ENCODE assay signal across 10 cellular contexts in the genomic region with DNA sequence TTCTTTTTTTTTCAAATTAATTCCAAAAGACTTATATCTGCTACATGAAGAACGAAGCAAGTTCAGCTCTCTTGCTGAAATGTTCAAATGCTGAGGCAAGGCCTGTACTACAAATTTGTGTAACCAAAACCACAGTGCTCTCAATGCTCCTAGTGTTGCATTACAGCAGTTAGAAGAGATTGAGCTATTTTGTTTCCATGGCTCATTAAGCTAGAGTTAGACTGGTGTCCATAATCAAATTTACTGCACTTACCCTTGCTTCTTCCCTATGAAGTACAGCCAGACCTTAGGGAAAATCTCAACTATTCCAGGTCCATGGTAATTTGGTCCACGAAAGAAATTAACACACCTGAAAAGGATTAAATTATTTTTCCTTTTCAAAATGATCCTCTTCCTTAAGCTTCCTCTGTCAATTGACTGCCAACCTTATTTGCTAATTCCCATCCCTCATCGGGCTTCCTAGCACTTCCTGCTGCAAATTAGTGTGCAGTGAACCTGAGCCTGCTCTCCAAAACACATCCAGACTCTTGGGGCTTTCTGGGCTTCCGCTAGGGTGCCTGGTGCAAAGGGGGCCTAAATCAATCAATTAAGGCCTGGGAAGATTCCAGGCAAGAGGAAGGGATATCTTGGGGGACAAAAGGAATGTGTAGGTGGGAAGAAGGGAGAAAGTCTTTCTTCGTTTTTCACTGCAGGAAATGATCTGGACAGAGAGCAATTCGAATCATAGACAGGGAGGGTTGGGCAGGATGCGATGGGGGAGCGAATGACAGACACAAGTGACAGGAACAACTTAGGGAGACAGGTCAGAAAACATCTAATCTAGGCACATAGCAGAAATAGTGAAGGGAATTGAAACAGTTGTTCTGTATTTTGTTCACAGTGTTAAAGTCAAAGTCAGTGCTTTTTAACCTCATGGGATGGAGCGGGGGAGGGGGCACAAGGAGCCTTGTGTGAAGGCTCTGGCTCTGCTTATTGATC.
DNase-seq lines count a peak whose midpoint lies in the region; ATAC-seq and TF ChIP-seq lines count a peak whose summit lies in the region.
"Had no signal": no experiment of that assay in that cellular context is flagged by ENCODE, and none has a peak within 500 bp of the region (broad histone marks: within the 10 kb centered on the region; RNA-seq: fewer than 3 reads in every experiment).

No MANE protein-coding gene starts in this region.

- no peaks in the 10 kb centered on the region for H3K9me3 Mint-ChIP-seq in CD4-positive, alpha-beta T cell

- no peak for TF ChIP-seq CTCF in CD4-positive, alpha-beta T cell (IDR thresholded peaks at IDR 0.05)

- CTCF ChIA-PET in CD4-positive, alpha-beta T cell (lab: Charles Lee), result interaction anchor here (1.0 to 2.1 kb wide), 9 partner anchors 9 to 239 kb away, joined by 3 to 8 read pairs (median 3); no protein-coding TSS in a partner anchor

- DNase-seq in CD4-positive, alpha-beta T cell, result peak in 1 of 10 experiments; percentile 17
- peak; percentile 7 for DNase-seq in activated CD4-positive, alpha-beta T cell treated with anti-CD3 and anti-CD28 coated beads, Interleukin-2, amount 50 U/mL, for 1 hour
- DNase-seq in lung microvascular endothelial cell (ENCODE audit: low read depth in 2 of 2), result peak; percentile 5 to 32
- DNase-seq in SKM-1 (lab: John Stamatoyannopoulos, UW; ENCODE audit: unreplicated experiment), result no peak
- no peak for DNase-seq in NCI-H128 (lab: John Stamatoyannopoulos, UW; ENCODE audit: unreplicated experiment)
- DNase-seq: NCI-H524 treated with DMSO at 0.1 percent for 48 hours had no signal

- H3K27me3 ChIP-seq in CD4-positive, alpha-beta T cell (ENCODE audit: control insufficient read depth, insufficient read depth, low read length), result no peaks in the 10 kb centered on the region

- peaks cover 4% of the 10 kb centered on the region for H3K4me1 Mint-ChIP-seq in CD4-positive, alpha-beta T cell (ENCODE audit: low read depth)
- H3K4me1 Mint-ChIP-seq: brain had no signal

- POLR2A ChIA-PET in CD4-positive, alpha-beta T cell (lab: Charles Lee), result interaction anchor here (0.9 to 3.3 kb wide), 9 partner anchors 9 to 1952 kb away, joined by 3 to 72 read pairs (median 5); a partner anchor contains a TSS

- ATAC-seq in CD4-positive, alpha-beta T cell (ENCODE audit: poor library complexity), result no peak
- ATAC-seq in HG02870 (IDR thresholded peaks at IDR 0.05; ENCODE audit: unreplicated experiment), result peak; percentile 42
- ATAC-seq in GM19467 (IDR thresholded peaks at IDR 0.05; ENCODE audit: unreplicated experiment), result no peak
- ATAC-seq in HG03159 (IDR thresholded peaks at IDR 0.05; ENCODE audit: unreplicated experiment), result no peak

- H3K9me3 ChIP-seq in CD4-positive, alpha-beta T cell (ENCODE audit: control insufficient read depth, low read length), result no peaks in the 10 kb centered on the region

- H3K36me3 Mint-ChIP-seq in CD4-positive, alpha-beta T cell (ENCODE audit: low read depth), result no peaks in the 10 kb centered on the region

- H3K27ac ChIP-seq in CD4-positive, alpha-beta T cell (ENCODE audit: low read depth, low read length), result peak overlapping the region; percentile 47

- H3K4me3 Mint-ChIP-seq in CD4-positive, alpha-beta T cell, result no peak overlapping the region

- H3K27ac Mint-ChIP-seq in CD4-positive, alpha-beta T cell, result no peak overlapping the region

- no peaks in the 10 kb centered on the region for H3K27me3 Mint-ChIP-seq in CD4-positive, alpha-beta T cell
- H3K27me3 Mint-ChIP-seq: brain had no signal

- intact Hi-C loops in CD4-positive, alpha-beta T cell (cut with DNase I, micrococcal nuclease), result loop anchor here (5.0 kb wide), 3 partner anchors 38 to 238 kb away; no protein-coding TSS in a partner anchor

Comparison
In these comparisons a context has a peak if more than half of its experiments do, and no peak if none do; other contexts are left out.
1. DNase-seq: peak in activated CD4-positive, alpha-beta T cell treated with anti-CD3 and anti-CD28 coated beads, Interleukin-2, amount 50 U/mL, for 1 hour (single experiment) and lung microvascular endothelial cell (2 of 2); none in SKM-1 (single experiment) and NCI-H128 (single experiment).